Comparison of ENCODE assay signal across 18 cellular contexts in the genomic region with DNA sequence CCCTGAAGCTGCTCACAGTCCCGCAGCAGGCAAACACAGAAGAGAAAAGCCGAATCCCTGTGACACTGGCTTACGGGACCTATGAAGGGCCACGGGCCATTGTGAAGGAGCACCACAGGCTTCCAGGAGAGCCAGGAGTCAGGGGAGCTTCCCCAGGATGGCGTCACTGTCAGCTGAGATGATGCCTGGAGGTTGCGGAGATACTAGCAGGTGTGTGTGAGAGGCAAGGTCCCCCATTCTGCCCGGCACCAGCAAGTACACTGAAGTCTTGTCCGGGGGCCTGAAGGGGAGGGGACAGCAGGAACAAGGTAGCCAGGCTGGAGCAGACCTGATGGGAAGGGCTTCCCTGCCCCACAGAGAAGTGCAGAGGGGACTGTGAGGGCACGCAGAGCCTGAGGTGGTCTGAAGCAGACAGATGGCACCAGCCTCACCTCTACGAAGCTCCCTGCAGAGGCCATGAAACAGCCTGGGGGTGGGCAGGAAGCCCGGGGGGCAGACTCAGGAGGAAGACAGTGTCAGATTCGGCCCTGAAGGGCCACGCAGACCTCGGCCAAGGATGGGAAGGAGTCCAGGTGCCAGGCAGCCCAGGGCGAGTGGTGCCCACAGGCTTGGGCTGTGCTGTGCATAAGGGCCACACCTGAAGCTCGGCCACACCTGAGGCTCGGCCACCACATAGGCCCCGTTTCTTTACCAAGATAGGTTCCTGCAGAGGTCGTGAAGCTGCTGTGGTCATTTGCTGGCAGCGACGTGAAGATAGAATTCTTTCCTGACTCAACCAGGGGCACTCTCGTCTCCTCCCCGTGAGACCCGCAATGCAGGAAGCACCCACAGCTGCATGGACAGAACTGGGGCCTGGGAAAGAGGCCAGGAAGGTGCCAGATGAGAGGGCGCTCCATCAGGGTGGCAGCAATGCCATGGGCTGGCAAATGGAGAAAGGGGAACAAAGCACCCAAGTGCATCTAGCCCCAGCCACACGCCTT. TPM values are rescaled to one million over a fixed set of nuclear protein-coding genes. Genes with fewer than 3 reads are reported as not detected.
DNase-seq lines count a peak whose midpoint lies in the region; ATAC-seq, FAIRE-seq and TF ChIP-seq lines count a peak whose summit lies in the region.
"Had no signal": no experiment of that assay in that cellular context is flagged by ENCODE, and none has a peak within 500 bp of the region (broad histone marks: within the 10 kb centered on the region; RNA-seq: fewer than 3 reads in every experiment).

No MANE protein-coding gene starts in this region.

- H3K36me3 Mint-ChIP-seq in neural progenitor cell (no peaks in the 10 kb centered on the region), T-helper 17 cell (ENCODE audit: low read depth) (no peaks in the 10 kb centered on the region)
- H3K36me3 Mint-ChIP-seq: CD4-positive, alpha-beta memory T cell had no signal

- no peaks in the 10 kb centered on the region for H3K27me3 Mint-ChIP-seq in neural progenitor cell (ENCODE audit: insufficient read depth, low read depth)
- no peaks in the 10 kb centered on the region for H3K27me3 Mint-ChIP-seq in T-helper 17 cell

- no peak for DNase-seq in Panc1 (ENCODE audit: low read depth, low spot score)
- peak in 1 of 4 experiments; percentile 7 for DNase-seq in K562 (ENCODE audit: extremely low read depth in 1 of 4, low spot score in 3 of 4)
- DNase-seq in neural progenitor cell (ENCODE audit: low spot score), result no peak
- no peak for DNase-seq in upper lobe of right lung
- DNase-seq in T-helper 17 cell, result no peak
- DNase-seq in mammary epithelial cell, result no peak
- no peak for DNase-seq in ecto neural progenitor cell (ENCODE audit: low spot score)
- DNase-seq: CD4-positive, alpha-beta memory T cell; DMS79; H9 had no signal

- peaks cover 2% of the 10 kb centered on the region; the same call in 1 of the 2 replicates for H3K27me3 ChIP-seq in Panc1 (ENCODE audit: control insufficient read depth, insufficient read depth, low read length)
- peaks cover 46 to 59% of the 10 kb centered on the region in 2 experiments for H3K27me3 ChIP-seq in K562 (ENCODE audit: control insufficient read depth in 2 of 2, insufficient read depth in 2 of 2, low read length in 2 of 2)
- peaks cover 4% of the 10 kb centered on the region for H3K27me3 ChIP-seq in neural progenitor cell
- no peaks in the 10 kb centered on the region for H3K27me3 ChIP-seq in upper lobe of right lung
- H3K27me3 ChIP-seq in mammary epithelial cell (ENCODE audit: insufficient read depth, low read length), result no peaks in the 10 kb centered on the region

- FAIRE-seq in K562 (lab: Jason Lieb, UNC), result no peak
- FAIRE-seq: A549, GM12878, GM18507 had no signal

- intact Hi-C loops in Panc1 (cut with micrococcal nuclease; ENCODE audit: unreplicated experiment), result no loop called here
- intact Hi-C loops in K562 (cut with micrococcal nuclease), result no loop called here
- intact Hi-C loops in upper lobe of right lung (cut with DNase I), result loop anchor here (10.0 kb wide), 1 partner anchor 170 kb away; no protein-coding TSS in a partner anchor
- intact Hi-C loops in mammary epithelial cell (cut with micrococcal nuclease), result loop anchor here (5.0 kb wide), 1 partner anchor 98 kb away; no protein-coding TSS in a partner anchor

- no peak for TF ChIP-seq POLR2A in K562 (conservative IDR thresholded peaks at IDR 0.05)

- H3K27ac ChIP-seq in Panc1 (ENCODE audit: low read length) (no peak overlapping the region), K562 (ENCODE audit: extremely low read depth, low read depth, low read length) (no peak overlapping the region), neural progenitor cell (no peak overlapping the region), upper lobe of right lung (no peak overlapping the region), mammary epithelial cell (ENCODE audit: insufficient read depth, low read depth, low read length) (no peak overlapping the region)
- H3K27ac ChIP-seq: A549, C4-2B had no signal

- dilution Hi-C loops in mammary epithelial cell (cut with HindIII; ENCODE audit: low sequenced_read_pairs), result no loop called here

- H3K4me1 ChIP-seq in Panc1 (ENCODE audit: control insufficient read depth, insufficient read depth, low read length), result no peaks in the 10 kb centered on the region
- peaks cover 5 to 12% of the 10 kb centered on the region in 2 experiments; a peak in 3 of 5 replicates for H3K4me1 ChIP-seq in K562 (replicated peaks in 1 of 2; ENCODE audit: control insufficient read depth in 2 of 2, insufficient read depth in 2 of 2, low read length in 2 of 2)
- no peaks in the 10 kb centered on the region for H3K4me1 ChIP-seq in neural progenitor cell
- H3K4me1 ChIP-seq in upper lobe of right lung, result no peaks in the 10 kb centered on the region
- peaks cover 12% of the 10 kb centered on the region for H3K4me1 ChIP-seq in mammary epithelial cell (ENCODE audit: insufficient read depth, low read length)
- H3K4me1 ChIP-seq: A549, BE2C had no signal

- TF ChIP-seq CTCF in Panc1 (IDR thresholded peaks at IDR 0.05) (no peak), K562 (IDR thresholded peaks at IDR 0.05 in 2 of 3, conservative IDR thresholded peaks at IDR 0.05 in 1 of 3; ENCODE audit: insufficient read depth in 2 of 3, low read depth in 1 of 3, low read length in 3 of 3) (no peak), neural progenitor cell (IDR thresholded peaks at IDR 0.05) (no peak), upper lobe of right lung (IDR thresholded peaks at IDR 0.05) (no peak), mammary epithelial cell (conservative IDR thresholded peaks at IDR 0.05 in 1 of 2, IDR thresholded peaks at IDR 0.05 in 1 of 2; ENCODE audit: extremely low read depth in 1 of 2, insufficient read depth in 1 of 2, low read depth in 1 of 2, low read length in 2 of 2) (no peak)

- no peak for TF ChIP-seq EP300 in K562 (IDR thresholded peaks at IDR 0.05; ENCODE audit: low read length)

- POLR2A ChIA-PET in Panc1 (lab: Charles Lee) (no interaction called here), K562 (lab: Yijun Ruan, JAX) (interaction anchor here (0.7 kb wide), 1 partner anchor 137 kb away, joined by 6 read pairs; no protein-coding TSS in a partner anchor)

- H4K20me1 ChIP-seq in K562 (replicated peaks; ENCODE audit: control insufficient read depth, insufficient read depth, low read length) (no peaks in the 10 kb centered on the region), neural progenitor cell (ENCODE audit: low read depth) (no peaks in the 10 kb centered on the region), mammary epithelial cell (ENCODE audit: insufficient read depth, low read length) (no peaks in the 10 kb centered on the region)

- TF ChIP-seq RAD21 in K562 (CRISPR knock-in tag; conservative IDR thresholded peaks at IDR 0.05 in 1 of 2, IDR thresholded peaks at IDR 0.05 in 1 of 2), result no peak

- no peaks in the 10 kb centered on the region for H3K9me3 Mint-ChIP-seq in neural progenitor cell
- H3K9me3 Mint-ChIP-seq: CD4-positive, alpha-beta memory T cell; H9 had no signal

- H3K4me3 Mint-ChIP-seq in neural progenitor cell (no peak overlapping the region), T-helper 17 cell (no peak overlapping the region)
- H3K4me3 Mint-ChIP-seq: CD4-positive, alpha-beta memory T cell; GM23338; H9 had no signal

- WGBS in K562 (ENCODE audit: insufficient coverage, low coverage, missing lambda C conversion rate), result 9% methylated on average over 26 of the region's 26 CpGs
- WGBS in mammary epithelial cell (ENCODE audit: low coverage, missing lambda C conversion rate), result 88% methylated on average over 21 of the region's 26 CpGs

- CTCF ChIA-PET in Panc1 (lab: Charles Lee), result no interaction called here
- CTCF ChIA-PET in K562 (lab: Yijun Ruan, JAX; ENCODE audit: low intra/inter-chr PET ratio), result no interaction called here
- CTCF ChIA-PET in mammary epithelial cell (lab: Charles Lee; ENCODE audit: low non-redundant PET), result no interaction called here

- ATAC-seq in Panc1 (0 out of 2 replicates have a peak, but pooled peaks have one; percentile 40), K562 (peak; percentile 6; the same call in 1 of the 3 replicates), upper lobe of right lung (peak; percentile 14), T-helper 17 cell (no peak)
- ATAC-seq: A549, GM12878, GM23338 had no signal

- H3K9me1 ChIP-seq in K562 (ENCODE audit: control insufficient read depth, insufficient read depth, low read length), result no peaks in the 10 kb centered on the region

- H3K9ac ChIP-seq in K562 (ENCODE audit: insufficient read depth in 1 of 2, low read depth in 2 of 2, low read length in 2 of 2), result 0 out of 4 replicates have a peak overlapping the region, but pooled peaks of 1 of the 2 experiments have one; percentile 38
- no peak overlapping the region for H3K9ac ChIP-seq in neural progenitor cell
- no peak overlapping the region for H3K9ac ChIP-seq in mammary epithelial cell (ENCODE audit: insufficient read depth, low read length)

- H3K4me3 ChIP-seq in Panc1 (ENCODE audit: low read depth in 2 of 2, low read length in 2 of 2) (no peak overlapping the region), K562 (no peak overlapping the region), neural progenitor cell (no peak overlapping the region), upper lobe of right lung (no peak overlapping the region), mammary epithelial cell (replicated peaks in 1 of 3; ENCODE audit: insufficient read depth in 1 of 3, low read depth in 2 of 3, low read length in 3 of 3) (no peak overlapping the region)
- H3K4me3 ChIP-seq: A549, GM12878, GM23338 had no signal

- H3K36me3 ChIP-seq in Panc1 (ENCODE audit: control insufficient read depth, insufficient read depth, low read length), result no peaks in the 10 kb centered on the region
- no peaks in the 10 kb centered on the region for H3K36me3 ChIP-seq in K562 (ENCODE audit: control insufficient read depth, insufficient read depth, low read length)
- no peaks in the 10 kb centered on the region for H3K36me3 ChIP-seq in neural progenitor cell
- H3K36me3 ChIP-seq in upper lobe of right lung, result no peaks in the 10 kb centered on the region
- no peaks in the 10 kb centered on the region for H3K36me3 ChIP-seq in mammary epithelial cell (ENCODE audit: insufficient read depth, low read length)
- H3K36me3 ChIP-seq: BE2C had no signal

- BruUV-seq in Panc1 (replicated peaks; lab: Mats Ljungman, UMichigan) (no TSS peak), K562 (replicated peaks; lab: Mats Ljungman, UMichigan) (no TSS peak), mammary epithelial cell (replicated peaks; lab: Mats Ljungman, UMichigan) (no TSS peak)

- no peaks in the 10 kb centered on the region for H3F3A ChIP-seq in neural progenitor cell (ENCODE audit: low read depth)

- H3K4me1 Mint-ChIP-seq in neural progenitor cell, result peaks cover 7% of the 10 kb centered on the region
- H3K4me1 Mint-ChIP-seq in T-helper 17 cell, result peaks cover 17% of the 10 kb centered on the region

- H3K27ac Mint-ChIP-seq in neural progenitor cell, result peak overlapping the region; percentile 57
- no peak overlapping the region for H3K27ac Mint-ChIP-seq in T-helper 17 cell
- H3K27ac Mint-ChIP-seq: CD4-positive, alpha-beta memory T cell; GM23338; H9 had no signal

- H3K9me3 ChIP-seq in Panc1 (ENCODE audit: control insufficient read depth, insufficient read depth, low read depth, low read length) (no peaks in the 10 kb centered on the region), K562 (replicated peaks; ENCODE audit: control insufficient read depth, insufficient read depth, low read depth, low read length) (no peaks in the 10 kb centered on the region), neural progenitor cell (ENCODE audit: low read depth) (no peaks in the 10 kb centered on the region), upper lobe of right lung (no peaks in the 10 kb centered on the region), T-helper 17 cell (ENCODE audit: control insufficient read depth, low read length, poor library complexity, severe bottlenecking) (no peaks in the 10 kb centered on the region), mammary epithelial cell (replicated peaks; ENCODE audit: insufficient read depth, low read length) (no peaks in the 10 kb centered on the region)
- H3K9me3 ChIP-seq: A549, BE2C had no signal

- H3K4me2 ChIP-seq in K562 (ENCODE audit: insufficient read depth, low read length), result no peak overlapping the region
- H3K4me2 ChIP-seq in neural progenitor cell, result no peak overlapping the region
- H3K4me2 ChIP-seq in mammary epithelial cell (ENCODE audit: insufficient read depth, low read depth, low read length), result no peak overlapping the region
- H3K4me2 ChIP-seq: A549, GM23338 had no signal

- H2AFZ ChIP-seq in K562 (ENCODE audit: low read depth, low read length), result 0 out of 2 replicates have a peak overlapping the region, but pooled peaks have one; percentile 1
- H2AFZ ChIP-seq in neural progenitor cell (replicated peaks), result no peak overlapping the region
- H2AFZ ChIP-seq in mammary epithelial cell (ENCODE audit: low read depth, low read length), result no peak overlapping the region
- H2AFZ ChIP-seq: GM23338 had no signal

- H3K79me2 ChIP-seq in K562 (ENCODE audit: control insufficient read depth, insufficient read depth, low read length) (no peaks in the 10 kb centered on the region), neural progenitor cell (ENCODE audit: low read depth) (no peaks in the 10 kb centered on the region), mammary epithelial cell (ENCODE audit: insufficient read depth, low read length) (no peaks in the 10 kb centered on the region)

- in situ Hi-C loops in Panc1 (cut with HindIII; ENCODE audit: low pct_unique_long_range_greater_than_20kb, low sequenced_read_pairs), result no loop called here
- in situ Hi-C loops in K562 (cut with MboI), result loop anchor here (5.0 kb wide), 1 partner anchor 168 kb away; no protein-coding TSS in a partner anchor
- in situ Hi-C loops in mammary epithelial cell (cut with MboI; ENCODE audit: low sequenced_read_pairs in 2 of 2), result no loop called here

RNA-seq across cellular contexts. Expression of gene TCP10L, which starts 10.1 kb away (rescaled TPM):
- total RNA-seq in Panc1 (2021; ENCODE audit: unreplicated experiment) (0.57 TPM), K562 (2014; rRNA removed) (1.2 TPM in 1 of 2 replicates, not detected in the other), K562 (2014; rRNA removed; fragmentation: Illumina TruSeq; extraction: Trizol) (0.77 and 0.91 TPM in 2 replicates), K562 (2015; rRNA removed; fragmentation: Illumina TruSeq; extraction: Trizol) (0.53 and 0.87 TPM in 2 replicates), K562 (2021) (0.49 and 0.58 TPM in 2 replicates), neural progenitor cell (ENCODE audit: low replicate concordance) (0.59 and 3.7 TPM in 2 replicates), upper lobe of right lung (0.78 TPM), T-helper 17 cell (under 1 TPM in 1 of 2 donors, not detected in 1; 0.57 TPM), mammary epithelial cell (under 1 TPM in 1 of 2 donors, not detected in 1; under 0.01 TPM)
- polyA plus RNA-seq in Panc1 (2012; ENCODE audit: insufficient read length), result not detected
- total RNA-seq in K562 (2011; cell fraction: chromatin; rRNA removed; ENCODE audit: low replicate concordance), result 0.30 and 0.55 TPM in 2 replicates
- total RNA-seq in K562 (2011; cell fraction: nucleolus; rRNA removed), result not detected in 2 replicates
- total RNA-seq in K562 (2011; cell fraction: nucleoplasm; rRNA removed), result 0.37 TPM in 1 of 2 replicates, not detected in the other
- polyA plus RNA-seq in K562 (2011; rRNA removed) (0.19 and 0.38 TPM in 2 replicates), K562 (2014; fragmentation: Illumina TruSeq; extraction: Trizol) (0.21 and 0.34 TPM in 2 replicates), K562 (2014; fragmentation: Nextera tagmentation; extraction: Ambion mirVana) (under 1 TPM; 0.56 to 0.68 TPM), K562 (2014; rRNA removed) (0.76 TPM in 1 of 2 replicates, not detected in the other), mammary epithelial cell (0.11 TPM)
- 0.18 and 0.22 TPM in 2 replicates for polyA plus RNA-seq in K562 (2011; cell fraction: cytosol; rRNA removed)
- 0.25 TPM in 1 of 2 replicates, not detected in the other for polyA plus RNA-seq in K562 (2011; cell fraction: nucleus; rRNA removed)
- 0.89 and 3.0 TPM in 2 replicates for polyA plus RNA-seq in K562 (2012)
- polyA minus RNA-seq in K562 (2011; rRNA and poly(A)+ RNA removed), result 0.39 TPM in 2 replicates
- polyA minus RNA-seq in K562 (2011; cell fraction: cytosol; rRNA and poly(A)+ RNA removed), result not detected in 2 replicates
- 0.22 TPM in 1 of 2 replicates, not detected in the other for polyA minus RNA-seq in K562 (2011; cell fraction: nucleus; rRNA and poly(A)+ RNA removed)
- polyA minus RNA-seq in mammary epithelial cell, result not detected
- total RNA-seq: G401, HT-29 had no signal

RNA-seq across cellular contexts. Expression of gene CFAP298, which starts 36.9 kb away (rescaled TPM):
- total RNA-seq in Panc1 (2021; ENCODE audit: unreplicated experiment) (42.0 TPM), K562 (2014; rRNA removed) (165 and 178 TPM in 2 replicates), K562 (2014; rRNA removed; fragmentation: Illumina TruSeq; extraction: Trizol) (78.6 and 88.5 TPM in 2 replicates), K562 (2015; rRNA removed; fragmentation: Illumina TruSeq; extraction: Trizol) (86.3 and 90.5 TPM in 2 replicates), K562 (2021) (119 and 121 TPM in 2 replicates), neural progenitor cell (ENCODE audit: low replicate concordance) (44.0 and 52.0 TPM in 2 replicates), upper lobe of right lung (30.7 TPM), T-helper 17 cell (10 to 100 TPM; 20.3 to 22.5 TPM), mammary epithelial cell (10 to 100 TPM; 15.3 to 48.9 TPM)
- polyA plus RNA-seq in Panc1 (2012; ENCODE audit: insufficient read length), result 46.7 TPM
- total RNA-seq in K562 (2011; cell fraction: chromatin; rRNA removed; ENCODE audit: low replicate concordance), result 50.0 and 58.7 TPM in 2 replicates
- total RNA-seq in K562 (2011; cell fraction: nucleolus; rRNA removed), result 38.8 and 40.5 TPM in 2 replicates
- 45.3 and 53.1 TPM in 2 replicates for total RNA-seq in K562 (2011; cell fraction: nucleoplasm; rRNA removed)
- polyA plus RNA-seq in K562 (2011; rRNA removed) (61.8 and 70.0 TPM in 2 replicates), K562 (2014; fragmentation: Illumina TruSeq; extraction: Trizol) (89.7 and 92.9 TPM in 2 replicates), K562 (2014; fragmentation: Nextera tagmentation; extraction: Ambion mirVana) (10 to 100 TPM; 31.4 to 43.5 TPM), K562 (2014; rRNA removed) (135 and 139 TPM in 2 replicates), mammary epithelial cell (29.9 TPM)
- polyA plus RNA-seq in K562 (2011; cell fraction: cytosol; rRNA removed), result 36.8 and 74.4 TPM in 2 replicates
- polyA plus RNA-seq in K562 (2011; cell fraction: nucleus; rRNA removed), result 66.3 and 77.5 TPM in 2 replicates
- polyA plus RNA-seq in K562 (2012), result 96.3 and 133 TPM in 2 replicates
- 23.8 and 24.0 TPM in 2 replicates for polyA minus RNA-seq in K562 (2011; rRNA and poly(A)+ RNA removed)
- polyA minus RNA-seq in K562 (2011; cell fraction: cytosol; rRNA and poly(A)+ RNA removed), result 23.1 and 27.0 TPM in 2 replicates
- polyA minus RNA-seq in K562 (2011; cell fraction: nucleus; rRNA and poly(A)+ RNA removed), result 15.8 and 23.3 TPM in 2 replicates
- polyA minus RNA-seq in mammary epithelial cell, result 6.3 TPM

Comparison
In these comparisons a context has a peak if more than half of its experiments do, and no peak if none do; other contexts are left out.
1. intact Hi-C loops: an anchor here in upper lobe of right lung (10.0 kb wide) and mammary epithelial cell (5.0 kb wide); none called in Panc1 and K562.